Comparison of ENCODE assay signal across 8 cellular contexts in the genomic region with DNA sequence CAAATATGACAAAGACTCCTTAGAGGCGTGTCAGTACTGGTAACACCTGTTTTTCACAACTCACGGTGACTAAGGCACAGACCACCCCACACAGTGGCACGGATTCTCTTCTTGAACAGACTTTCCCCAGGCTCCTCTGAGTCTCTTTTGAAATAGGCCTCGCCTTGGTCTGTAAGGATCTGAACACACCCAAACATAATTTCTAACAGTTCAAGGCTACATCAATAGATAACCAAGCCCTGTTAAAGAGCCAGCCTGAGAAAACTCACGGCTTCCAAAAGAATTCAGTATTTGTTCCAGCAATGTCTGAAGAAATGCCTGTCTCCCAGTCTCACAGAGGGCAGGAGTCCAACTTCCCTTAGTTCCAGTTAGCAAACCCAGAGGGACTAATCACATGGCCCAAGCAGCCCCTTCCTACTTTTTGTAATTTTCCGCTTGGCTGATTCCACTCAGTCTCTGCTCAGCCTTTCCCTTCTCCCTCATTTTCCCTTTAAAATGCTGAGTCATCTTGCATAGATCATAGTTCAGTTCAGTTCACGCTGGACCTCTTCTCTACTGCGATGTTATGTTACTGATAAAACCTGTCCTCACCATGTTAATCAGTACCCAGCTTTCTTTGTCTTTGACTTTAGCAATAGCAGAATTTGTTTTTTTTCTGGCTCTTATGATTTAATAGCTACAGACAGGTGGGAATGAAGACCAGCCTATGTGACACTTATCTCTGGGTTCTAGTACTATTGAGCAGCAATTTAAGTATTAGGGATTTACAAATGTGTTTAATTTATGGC.
DNase-seq lines count a peak whose midpoint lies in the region; ATAC-seq and TF ChIP-seq lines count a peak whose summit lies in the region.

No MANE protein-coding gene starts in this region.

- no peak for ATAC-seq in HG02870 (IDR thresholded peaks at IDR 0.05; ENCODE audit: unreplicated experiment)

- no peak for TF ChIP-seq CTCF in astrocyte of the cerebellum (IDR thresholded peaks at IDR 0.05; ENCODE audit: low read depth, low read length, missing control alignments)

- H3K27ac ChIP-seq in skin epidermis, result peak overlapping the region in 19 of 21 experiments; percentile 20 to 83 (median 70)

- H3K4me3 ChIP-seq in astrocyte of the cerebellum (ENCODE audit: low read depth, low read length), result no peak overlapping the region
- H3K4me3 ChIP-seq in skin epidermis, result no peak overlapping the region

- in situ Hi-C loops in astrocyte of the cerebellum (cut with HindIII; ENCODE audit: low sequenced_read_pairs), result no loop called here

- peak; percentile 2 for DNase-seq in NCI-H345 (lab: John Stamatoyannopoulos, UW)
- DNase-seq in NCI-H345 treated with DMSO at 0.1 percent for 48 hours (lab: John Stamatoyannopoulos, UW; ENCODE audit: unreplicated experiment), result no peak
- peak; percentile 58 for DNase-seq in astrocyte of the cerebellum (ENCODE audit: low read depth)
- peak; percentile 35 for DNase-seq in iPS-NIHi11 (ENCODE audit: low spot score)
- no peak for DNase-seq in T-helper 1 cell
- no peak for DNase-seq in NOMO-1 (lab: John Stamatoyannopoulos, UW; ENCODE audit: unreplicated experiment in 2 of 2)

Comparison
In these comparisons a context has a peak if more than half of its experiments do, and no peak if none do; other contexts are left out.
1. DNase-seq: peak in NCI-H345 (single experiment), astrocyte of the cerebellum (single experiment) and iPS-NIHi11 (single experiment); none in NCI-H345 treated with DMSO at 0.1 percent for 48 hours (single experiment), T-helper 1 cell (0 of 5) and NOMO-1 (0 of 2).